In genomic region chr5:78758169-78758839, GRCh38 we compare ENCODE assay signal across 9 cellular contexts.
A peak's percentile ranks its signal among the peaks of the same experiment; 100 is the strongest.
DNase-seq lines count a peak whose midpoint lies in the region; ATAC-seq and TF ChIP-seq lines count a peak whose summit lies in the region.
"Had no signal": no experiment of that assay in that cellular context is flagged by ENCODE, and none has a peak within 500 bp of the region (broad histone marks: within the 10 kb centered on the region; RNA-seq: fewer than 3 reads in every experiment).

No MANE protein-coding gene starts in this region.

- no peak for ATAC-seq in activated T-cell treated with anti-CD3 and anti-CD28 coated beads, Interleukin-2, amount 50 U/mL, for 4 hours
- ATAC-seq in HG02642 (IDR thresholded peaks at IDR 0.05; ENCODE audit: poor library complexity, unreplicated experiment) (peak; percentile 62), psoas muscle (no peak)
- ATAC-seq in stimulated activated naive CD8-positive, alpha-beta T cell treated with anti-CD3 and anti-CD28 coated beads, Interleukin-15, Interleukin-2, amounts not matched to agents 100 U/mL and 50 U/mL, for 24 hours: peak; percentile 37
- ATAC-seq in naive thymus-derived CD4-positive, alpha-beta T cell: no peak
- ATAC-seq: WTC11 had no signal

- no peaks in the 10 kb centered on the region for H3K9me3 Mint-ChIP-seq in activated T-cell treated with anti-CD3 and anti-CD28 coated beads, Interleukin-2, amount 50 U/mL, for 24 hours
- no peaks in the 10 kb centered on the region for H3K9me3 Mint-ChIP-seq in activated T-cell treated with anti-CD3 and anti-CD28 coated beads, Interleukin-2, amount 50 U/mL, for 4 hours
- peaks cover 0 to 8% (median 0%) of the 10 kb centered on the region in 11 donors for H3K9me3 Mint-ChIP-seq in naive thymus-derived CD4-positive, alpha-beta T cell
- H3K9me3 Mint-ChIP-seq: WTC11 had no signal

- CTCF ChIA-PET in naive thymus-derived CD4-positive, alpha-beta T cell (lab: Charles Lee): no interaction called here

- peaks cover 17% of the 10 kb centered on the region for H3K4me1 Mint-ChIP-seq in activated T-cell treated with anti-CD3 and anti-CD28 coated beads, Interleukin-2, amount 50 U/mL, for 24 hours (ENCODE audit: low read depth)
- peaks cover 4% of the 10 kb centered on the region for H3K4me1 Mint-ChIP-seq in activated T-cell treated with anti-CD3 and anti-CD28 coated beads, Interleukin-2, amount 50 U/mL, for 4 hours (ENCODE audit: low read depth)
- H3K4me1 Mint-ChIP-seq in naive thymus-derived CD4-positive, alpha-beta T cell: peaks cover 0 to 23% (median 0%) of the 10 kb centered on the region in 7 donors

- intact Hi-C loops in psoas muscle (cut with DNase I): no loop called here
- intact Hi-C loops in naive thymus-derived CD4-positive, alpha-beta T cell (cut with micrococcal nuclease): no loop called here

- no peak for TF ChIP-seq CTCF in psoas muscle (IDR thresholded peaks at IDR 0.05)

- DNase-seq in activated T-cell treated with anti-CD3 and anti-CD28 coated beads, Interleukin-2, amount 50 U/mL, for 24 hours: no peak
- DNase-seq in activated T-cell treated with anti-CD3 and anti-CD28 coated beads, Interleukin-2, amount 50 U/mL, for 4 hours: no peak
- DNase-seq in M059J (ENCODE audit: low read depth) (peak; percentile 88), psoas muscle (no peak), glomerular visceral epithelial cell (ENCODE audit: extremely low spot score) (no peak)
- no peak for DNase-seq in stimulated activated naive CD8-positive, alpha-beta T cell treated with anti-CD3 and anti-CD28 coated beads, Interleukin-15, Interleukin-2, amounts not matched to agents 100 U/mL and 50 U/mL, for 24 hours
- DNase-seq in naive thymus-derived CD4-positive, alpha-beta T cell: no peak

- H3K4me3 ChIP-seq in psoas muscle: no peak overlapping the region
- no peak overlapping the region for H3K4me3 ChIP-seq in naive thymus-derived CD4-positive, alpha-beta T cell (ENCODE audit: low read length)

- no peaks in the 10 kb centered on the region for H3K9me3 ChIP-seq in psoas muscle
- H3K9me3 ChIP-seq in naive thymus-derived CD4-positive, alpha-beta T cell (ENCODE audit: control insufficient read depth in 2 of 3, low read length in 3 of 3): no peaks in the 10 kb centered on the region

- no peak overlapping the region for H3K27ac ChIP-seq in psoas muscle
- no peak overlapping the region for H3K27ac ChIP-seq in naive thymus-derived CD4-positive, alpha-beta T cell (ENCODE audit: low read depth, low read length)

- peak overlapping the region; percentile 5 for H3K27ac Mint-ChIP-seq in activated T-cell treated with anti-CD3 and anti-CD28 coated beads, Interleukin-2, amount 50 U/mL, for 24 hours
- no peak overlapping the region for H3K27ac Mint-ChIP-seq in naive thymus-derived CD4-positive, alpha-beta T cell
- H3K27ac Mint-ChIP-seq: WTC11 had no signal

- no peaks in the 10 kb centered on the region for H3K27me3 ChIP-seq in psoas muscle (ENCODE audit: insufficient read depth in 3 of 3, low read length in 2 of 3)
- no peaks in the 10 kb centered on the region for H3K27me3 ChIP-seq in naive thymus-derived CD4-positive, alpha-beta T cell (ENCODE audit: control insufficient read depth in 2 of 2, insufficient read depth in 2 of 2, low read length in 2 of 2)

- 93 to 98% (median 95%) methylated on average over 2 of the region's 2 CpGs for WGBS in psoas muscle, 3 donors

- H3K36me3 Mint-ChIP-seq in activated T-cell treated with anti-CD3 and anti-CD28 coated beads, Interleukin-2, amount 50 U/mL, for 24 hours (ENCODE audit: low read depth): no peaks in the 10 kb centered on the region
- no peaks in the 10 kb centered on the region for H3K36me3 Mint-ChIP-seq in activated T-cell treated with anti-CD3 and anti-CD28 coated beads, Interleukin-2, amount 50 U/mL, for 4 hours (ENCODE audit: insufficient read depth)
- H3K36me3 Mint-ChIP-seq in naive thymus-derived CD4-positive, alpha-beta T cell: peaks cover 0 to 4% (median 0%) of the 10 kb centered on the region in 5 donors
- H3K36me3 Mint-ChIP-seq: WTC11 had no signal

- no peaks in the 10 kb centered on the region for H3K4me1 ChIP-seq in psoas muscle
- H3K4me1 ChIP-seq in naive thymus-derived CD4-positive, alpha-beta T cell (ENCODE audit: control insufficient read depth in 2 of 2, insufficient read depth in 2 of 2, low read length in 2 of 2): no peaks in the 10 kb centered on the region

- POLR2A ChIA-PET in naive thymus-derived CD4-positive, alpha-beta T cell (lab: Charles Lee): no interaction called here

- peaks cover 3% of the 10 kb centered on the region for H3K27me3 Mint-ChIP-seq in activated T-cell treated with anti-CD3 and anti-CD28 coated beads, Interleukin-2, amount 50 U/mL, for 24 hours
- peaks cover 4% of the 10 kb centered on the region for H3K27me3 Mint-ChIP-seq in activated T-cell treated with anti-CD3 and anti-CD28 coated beads, Interleukin-2, amount 50 U/mL, for 4 hours (ENCODE audit: low read depth)
- H3K27me3 Mint-ChIP-seq in naive thymus-derived CD4-positive, alpha-beta T cell: peaks cover 0 to 3% (median 0%) of the 10 kb centered on the region in 5 donors

- H3K4me3 Mint-ChIP-seq in activated T-cell treated with anti-CD3 and anti-CD28 coated beads, Interleukin-2, amount 50 U/mL, for 24 hours: no peak overlapping the region
- H3K4me3 Mint-ChIP-seq in activated T-cell treated with anti-CD3 and anti-CD28 coated beads, Interleukin-2, amount 50 U/mL, for 4 hours: no peak overlapping the region
- H3K4me3 Mint-ChIP-seq in naive thymus-derived CD4-positive, alpha-beta T cell: no peak overlapping the region
- H3K4me3 Mint-ChIP-seq: WTC11 had no signal

- H3K36me3 ChIP-seq in psoas muscle (ENCODE audit: insufficient read depth in 1 of 2, low read depth in 1 of 2): no peaks in the 10 kb centered on the region
- no peaks in the 10 kb centered on the region for H3K36me3 ChIP-seq in naive thymus-derived CD4-positive, alpha-beta T cell (ENCODE audit: control insufficient read depth in 2 of 3, insufficient read depth in 3 of 3, low read length in 3 of 3)

Comparison
In these comparisons a context has a peak if more than half of its experiments do, and no peak if none do; other contexts are left out.
1. ATAC-seq: peak in HG02642 (single experiment) and stimulated activated naive CD8-positive, alpha-beta T cell treated with anti-CD3 and anti-CD28 coated beads, Interleukin-15, Interleukin-2, amounts not matched to agents 100 U/mL and 50 U/mL, for 24 hours (single experiment); none in activated T-cell treated with anti-CD3 and anti-CD28 coated beads, Interleukin-2, amount 50 U/mL, for 4 hours (0 of 2), psoas muscle (0 of 4) and naive thymus-derived CD4-positive, alpha-beta T cell (single experiment).